Comparison of ENCODE assay signal across 16 cellular contexts in the genomic region with DNA sequence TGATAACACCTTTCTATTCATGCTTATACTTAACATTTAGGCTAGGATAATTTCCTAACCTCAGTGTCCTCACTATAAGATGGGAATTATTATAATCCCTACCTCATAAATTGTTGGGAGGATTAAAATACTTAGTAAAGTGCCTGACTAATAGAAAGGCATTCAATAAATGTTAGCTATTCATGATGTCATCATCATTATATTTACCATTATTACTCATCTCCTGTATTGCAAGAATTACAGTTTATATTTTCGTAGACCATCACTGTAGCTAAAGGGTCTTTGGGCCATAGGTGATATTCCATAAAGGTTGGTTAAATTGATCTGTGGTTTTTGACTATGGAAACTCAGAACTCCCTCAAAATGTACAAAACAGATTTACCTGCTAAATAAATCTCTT. TPM values are rescaled to one million over a fixed set of nuclear protein-coding genes. Genes with fewer than 3 reads are reported as not detected.
"Had no signal": no experiment of that assay in that cellular context is flagged by ENCODE, and none has a peak within 500 bp of the region (broad histone marks: within the 10 kb centered on the region; RNA-seq: fewer than 3 reads in every experiment).

No MANE protein-coding gene starts in this region.

RNA-seq across cellular contexts. Expression of gene FOXD4L6, which starts 50.9 kb away (rescaled TPM):
- total RNA-seq: activated CD4-positive, alpha-beta T cell treated with anti-CD3 and anti-CD28 coated beads for 36 hours; activated CD8-positive, alpha-beta memory T cell treated with anti-CD3 and anti-CD28 coated beads, Interleukin-2, amount 10 ng/mL, durations not matched to agents 7 days and 5 days; activated CD8-positive, alpha-beta T cell treated with anti-CD3 and anti-CD28 coated beads, Interleukin-2, amount 10 ng/mL, durations not matched to agents 7 days and 5 days; activated T-helper 2 cell treated with anti-CD3 and anti-CD28 coated beads, Interferon-gamma antibody, Interleukin-2, Interleukin-4, amounts not matched to agents 10 μg/mL and 5 μg/mL and 100 μg/mL, durations not matched to agents 14 hours and 24 hours and 36 hours; colonic mucosa; fibroblast of villous mesenchyme; left colon; naive thymus-derived CD4-positive, alpha-beta T cell; ovary; progenitor cell of endocrine pancreas; sciatic nerve; subcutaneous adipose tissue; T-helper 1 cell treated with Interleukin-12 subunit alpha and Interleukin-12 subunit beta and Interleukin-4 antibody, amounts not matched to agents 30 ng/mL and 1 ng/mL, for 36 hours; thoracic aorta had no signal
- polyA plus RNA-seq: keratinocyte; liver; naive thymus-derived CD4-positive, alpha-beta T cell; ovary had no signal
